9 cellular contexts compared by ENCODE assay signal in genomic region chrX:71111851-71112468, GRCh38. TPM values are rescaled to one million over a fixed set of nuclear protein-coding genes. Genes with fewer than 3 reads are reported as not detected.
DNase-seq lines count a peak whose midpoint lies in the region; ATAC-seq, FAIRE-seq and TF ChIP-seq lines count a peak whose summit lies in the region.
"Had no signal": no experiment of that assay in that cellular context is flagged by ENCODE, and none has a peak within 500 bp of the region (broad histone marks: within the 10 kb centered on the region; RNA-seq: fewer than 3 reads in every experiment).

No MANE protein-coding gene starts in this region.

- no peak for FAIRE-seq in HepG2 (lab: Jason Lieb, UNC)

- peak overlapping the region; percentile 84 for H3K4me2 ChIP-seq in MM.1S (ENCODE audit: low read depth, low read length)
- H3K4me2 ChIP-seq in HepG2 (ENCODE audit: low read depth, low read length), result peak overlapping the region; percentile 32; the same call in 1 of the 2 replicates

- H3K27me3 ChIP-seq in MM.1S (replicated peaks; ENCODE audit: insufficient read depth, low read length) (no peaks in the 10 kb centered on the region), HepG2 (ENCODE audit: control insufficient read depth in 1 of 2, insufficient read depth in 2 of 2, low read length in 2 of 2) (no peaks in the 10 kb centered on the region), prostate gland (replicated peaks; ENCODE audit: insufficient read depth) (no peaks in the 10 kb centered on the region)

- no peak for TF ChIP-seq CTCF in GM12865 (IDR thresholded peaks at IDR 0.05; ENCODE audit: insufficient read depth, low read depth, low read length, missing control alignments)
- TF ChIP-seq CTCF in MM.1S (IDR thresholded peaks at IDR 0.05; ENCODE audit: low read length), result no peak
- no peak for TF ChIP-seq CTCF in HepG2 (CRISPR knock-in tag; IDR thresholded peaks at IDR 0.05)
- no peak for TF ChIP-seq CTCF in prostate gland (IDR thresholded peaks at IDR 0.05)

- POLR2A ChIA-PET in HepG2 (lab: Yijun Ruan, JAX), result no interaction called here

- H3K4me3 ChIP-seq in GM12865 (ENCODE audit: low read depth, low read length), result peak overlapping the region; percentile 64
- peak overlapping the region; percentile 78 for H3K4me3 ChIP-seq in MM.1S (ENCODE audit: low read length)
- no peak overlapping the region for H3K4me3 ChIP-seq in HepG2 (replicated peaks in 1 of 3; ENCODE audit: insufficient read depth in 1 of 3, low read depth in 2 of 3, low read length in 3 of 3)
- H3K4me3 ChIP-seq in prostate gland, result no peak overlapping the region

- H3K79me2 ChIP-seq in MM.1S (ENCODE audit: low read length) (peaks cover 22% of the 10 kb centered on the region), HepG2 (ENCODE audit: insufficient read depth, low read length) (no peaks in the 10 kb centered on the region)

- H2AFZ ChIP-seq in MM.1S (ENCODE audit: low read length) (peak overlapping the region; percentile 5), HepG2 (ENCODE audit: low read length) (no peak overlapping the region)

- intact Hi-C loops in HepG2 (cut with micrococcal nuclease; ENCODE audit: unreplicated experiment), result no loop called here
- intact Hi-C loops in prostate gland (cut with DNase I), result no loop called here

- H3K9me3 ChIP-seq in MM.1S (replicated peaks; ENCODE audit: insufficient read depth, low read length), result no peaks in the 10 kb centered on the region
- no peaks in the 10 kb centered on the region for H3K9me3 ChIP-seq in HepG2 (ENCODE audit: low read length)
- no peaks in the 10 kb centered on the region for H3K9me3 ChIP-seq in prostate gland

- H3K27ac ChIP-seq in MM.1S (ENCODE audit: low read length), result peak overlapping the region; percentile 93
- no peak overlapping the region for H3K27ac ChIP-seq in HepG2 (ENCODE audit: extremely low read length, insufficient read depth, low read length)
- no peak overlapping the region for H3K27ac ChIP-seq in prostate gland

- H3K9ac ChIP-seq in MM.1S (ENCODE audit: low read length), result peak overlapping the region; percentile 83
- H3K9ac ChIP-seq in HepG2 (ENCODE audit: insufficient read depth, low read depth, low read length), result no peak overlapping the region

- TF ChIP-seq RAD21 in HepG2 (CRISPR knock-in tag; IDR thresholded peaks at IDR 0.05), result no peak

- 40% methylated on average over 5 of the region's 6 CpGs for WGBS in HepG2 (ENCODE audit: low lambda C conversion rate)
- WGBS in prostate gland, result 71% methylated on average over 6 of the region's 6 CpGs

- ATAC-seq in GM21515 (IDR thresholded peaks at IDR 0.05; ENCODE audit: unreplicated experiment) (peak; percentile 6), HepG2 (no peak)

- in situ Hi-C loops in HepG2 (cut with HindIII; ENCODE audit: extremely low pct_ligation_motif_present, low pct_unique_long_range_greater_than_20kb), result no loop called here

- H4K20me1 ChIP-seq in MM.1S (ENCODE audit: insufficient read depth, low read length) (no peaks in the 10 kb centered on the region), HepG2 (ENCODE audit: insufficient read depth, low read length) (no peaks in the 10 kb centered on the region)

- no peaks in the 10 kb centered on the region for H3K9me2 ChIP-seq in MM.1S (replicated peaks; ENCODE audit: insufficient read depth, low read length)

- H3K4me1 ChIP-seq in MM.1S (ENCODE audit: low read length) (peaks cover 21% of the 10 kb centered on the region), HepG2 (ENCODE audit: insufficient read depth, low read length) (no peaks in the 10 kb centered on the region), prostate gland (replicated peaks) (no peaks in the 10 kb centered on the region)

- DNase-seq in GM12865 (ENCODE audit: low read depth) (peak; percentile 51), MM.1S (no peak), HepG2 (ENCODE audit: low spot score) (no peak), prostate gland (ENCODE audit: low spot score) (no peak), NCI-H82 treated with DMSO at 0.1 percent for 48 hours (lab: John Stamatoyannopoulos, UW; ENCODE audit: unreplicated experiment) (no peak), T1000 (lab: John Stamatoyannopoulos, UW) (no peak), LoVo (ENCODE audit: low spot score) (no peak)
- DNase-seq: nucleus accumbens had no signal

- CTCF ChIA-PET in HepG2 (lab: Yijun Ruan, JAX; ENCODE audit: low intra/inter-chr PET ratio, low total read pairs), result no interaction called here

- no peaks in the 10 kb centered on the region for H3K36me3 ChIP-seq in MM.1S (replicated peaks; ENCODE audit: insufficient read depth, low read length)
- no peaks in the 10 kb centered on the region for H3K36me3 ChIP-seq in HepG2 (replicated peaks in 1 of 2; ENCODE audit: control insufficient read depth in 1 of 2, insufficient read depth in 2 of 2, low read length in 2 of 2)
- H3K36me3 ChIP-seq in prostate gland, result no peaks in the 10 kb centered on the region

- TF ChIP-seq EP300 in HepG2 (IDR thresholded peaks at IDR 0.05; ENCODE audit: low read depth in 2 of 2, low read length in 2 of 2) (no peak), HepG2 (CRISPR knock-in tag; IDR thresholded peaks at IDR 0.05; ENCODE audit: borderline replicate concordance) (no peak)

- no TSS peak for BruUV-seq in HepG2 (replicated peaks; lab: Mats Ljungman, UMichigan)

- TF ChIP-seq POLR2A in HepG2 (IDR thresholded peaks at IDR 0.05; ENCODE audit: insufficient read depth in 1 of 2, low read depth in 2 of 2, low read length in 2 of 2) (no peak), prostate gland (IDR thresholded peaks at IDR 0.05) (no peak)

- H3F3A ChIP-seq in MM.1S (ENCODE audit: insufficient read depth, low read length), result 0 out of 2 replicates have a peak, but pooled peaks cover 3% of the 10 kb centered on the region

RNA-seq across cellular contexts. Expression of gene IL2RG, which starts 0.6 kb away (rescaled TPM):
- not detected in 2 replicates for total RNA-seq in HepG2 (2016; rRNA removed; fragmentation: Illumina TruSeq; extraction: Trizol)
- not detected in 2 replicates for total RNA-seq in HepG2 (2016; cell fraction: cytosol; rRNA removed; fragmentation: Illumina TruSeq; extraction: Trizol; ENCODE audit: low read depth)
- not detected in 2 replicates for total RNA-seq in HepG2 (2016; cell fraction: insoluble cytoplasmic fraction; rRNA removed; fragmentation: Illumina TruSeq; extraction: Trizol)
- not detected in 2 replicates for total RNA-seq in HepG2 (2016; cell fraction: membrane; rRNA removed; fragmentation: Illumina TruSeq; extraction: Trizol)
- total RNA-seq in HepG2 (2016; cell fraction: nucleus; rRNA removed; fragmentation: Illumina TruSeq; extraction: Trizol), result not detected in 2 replicates
- polyA plus RNA-seq in HepG2 (2011; rRNA removed), result 0.98 and 1.1 TPM in 2 replicates
- 1.6 and 1.8 TPM in 2 replicates for polyA plus RNA-seq in HepG2 (2011; cell fraction: cytosol; rRNA removed)
- polyA plus RNA-seq in HepG2 (2011; cell fraction: nucleus; rRNA removed), result 0.56 and 1.6 TPM in 2 replicates
- 0.99 and 1.7 TPM in 2 replicates for polyA plus RNA-seq in HepG2 (2012)
- not detected in 2 replicates for polyA plus RNA-seq in HepG2 (2016; cell fraction: cytosol; fragmentation: Illumina TruSeq; extraction: Trizol; ENCODE audit: low read depth)
- not detected in 2 replicates for polyA plus RNA-seq in HepG2 (2016; cell fraction: insoluble cytoplasmic fraction; fragmentation: Illumina TruSeq; extraction: Trizol; ENCODE audit: low read depth)
- not detected in 2 replicates for polyA plus RNA-seq in HepG2 (2016; cell fraction: membrane; fragmentation: Illumina TruSeq; extraction: Trizol; ENCODE audit: low read depth)
- polyA plus RNA-seq in HepG2 (2016; cell fraction: nucleus; fragmentation: Illumina TruSeq; extraction: Trizol; ENCODE audit: insufficient read depth, low read depth), result not detected in 2 replicates
- polyA minus RNA-seq in HepG2 (2011; rRNA and poly(A)+ RNA removed; ENCODE audit: low replicate concordance), result 0.84 and 1.5 TPM in 2 replicates
- 0.79 TPM in 1 of 2 replicates, not detected in the other for polyA minus RNA-seq in HepG2 (2011; cell fraction: cytosol; rRNA and poly(A)+ RNA removed)
- polyA minus RNA-seq in HepG2 (2011; cell fraction: nucleus; rRNA and poly(A)+ RNA removed), result 0.26 TPM in 1 of 2 replicates, not detected in the other
- total RNA-seq in prostate gland, result 1 to 10 TPM in 1 of 2 donors, under 1 TPM in 1; 0.73 to 2.8 TPM

RNA-seq across cellular contexts. Expression of gene CXorf65, which starts 5.4 kb away (rescaled TPM):
- not detected in 2 replicates for total RNA-seq in HepG2 (2016; rRNA removed; fragmentation: Illumina TruSeq; extraction: Trizol)
- total RNA-seq in HepG2 (2016; cell fraction: cytosol; rRNA removed; fragmentation: Illumina TruSeq; extraction: Trizol; ENCODE audit: low read depth), result not detected in 2 replicates
- not detected in 2 replicates for total RNA-seq in HepG2 (2016; cell fraction: insoluble cytoplasmic fraction; rRNA removed; fragmentation: Illumina TruSeq; extraction: Trizol)
- not detected in 2 replicates for total RNA-seq in HepG2 (2016; cell fraction: membrane; rRNA removed; fragmentation: Illumina TruSeq; extraction: Trizol)
- total RNA-seq in HepG2 (2016; cell fraction: nucleus; rRNA removed; fragmentation: Illumina TruSeq; extraction: Trizol), result not detected in 2 replicates
- not detected in 2 replicates for polyA plus RNA-seq in HepG2 (2011; rRNA removed)
- polyA plus RNA-seq in HepG2 (2011; cell fraction: cytosol; rRNA removed), result not detected in 2 replicates
- polyA plus RNA-seq in HepG2 (2011; cell fraction: nucleus; rRNA removed), result not detected in 2 replicates
- not detected in 2 replicates for polyA plus RNA-seq in HepG2 (2012)
- not detected in 2 replicates for polyA plus RNA-seq in HepG2 (2016; cell fraction: cytosol; fragmentation: Illumina TruSeq; extraction: Trizol; ENCODE audit: low read depth)
- polyA plus RNA-seq in HepG2 (2016; cell fraction: insoluble cytoplasmic fraction; fragmentation: Illumina TruSeq; extraction: Trizol; ENCODE audit: low read depth), result not detected in 2 replicates
- not detected in 2 replicates for polyA plus RNA-seq in HepG2 (2016; cell fraction: membrane; fragmentation: Illumina TruSeq; extraction: Trizol; ENCODE audit: low read depth)
- polyA plus RNA-seq in HepG2 (2016; cell fraction: nucleus; fragmentation: Illumina TruSeq; extraction: Trizol; ENCODE audit: insufficient read depth, low read depth), result not detected in 2 replicates
- polyA minus RNA-seq in HepG2 (2011; rRNA and poly(A)+ RNA removed; ENCODE audit: low replicate concordance), result not detected in 2 replicates
- polyA minus RNA-seq in HepG2 (2011; cell fraction: cytosol; rRNA and poly(A)+ RNA removed), result not detected in 2 replicates
- not detected in 2 replicates for polyA minus RNA-seq in HepG2 (2011; cell fraction: nucleus; rRNA and poly(A)+ RNA removed)
- not detected for total RNA-seq in prostate gland

RNA-seq across cellular contexts. Expression of gene MED12, which starts 6.4 kb away (rescaled TPM):
- total RNA-seq in HepG2 (2016; rRNA removed; fragmentation: Illumina TruSeq; extraction: Trizol) (15.0 and 16.0 TPM in 2 replicates), prostate gland (10 to 100 TPM; 29.4 to 82.3 TPM)
- 0.81 and 2.3 TPM in 2 replicates for total RNA-seq in HepG2 (2016; cell fraction: cytosol; rRNA removed; fragmentation: Illumina TruSeq; extraction: Trizol; ENCODE audit: low read depth)
- 12.8 and 12.9 TPM in 2 replicates for total RNA-seq in HepG2 (2016; cell fraction: insoluble cytoplasmic fraction; rRNA removed; fragmentation: Illumina TruSeq; extraction: Trizol)
- 3.6 and 6.7 TPM in 2 replicates for total RNA-seq in HepG2 (2016; cell fraction: membrane; rRNA removed; fragmentation: Illumina TruSeq; extraction: Trizol)
- 13.4 and 18.0 TPM in 2 replicates for total RNA-seq in HepG2 (2016; cell fraction: nucleus; rRNA removed; fragmentation: Illumina TruSeq; extraction: Trizol)
- 9.4 and 13.5 TPM in 2 replicates for polyA plus RNA-seq in HepG2 (2011; rRNA removed)
- 3.7 TPM in 2 replicates for polyA plus RNA-seq in HepG2 (2011; cell fraction: cytosol; rRNA removed)
- polyA plus RNA-seq in HepG2 (2011; cell fraction: nucleus; rRNA removed), result 49.9 and 57.8 TPM in 2 replicates
- 12.9 and 17.5 TPM in 2 replicates for polyA plus RNA-seq in HepG2 (2012)
- polyA plus RNA-seq in HepG2 (2016; cell fraction: cytosol; fragmentation: Illumina TruSeq; extraction: Trizol; ENCODE audit: low read depth), result 0.80 and 1.2 TPM in 2 replicates
- polyA plus RNA-seq in HepG2 (2016; cell fraction: insoluble cytoplasmic fraction; fragmentation: Illumina TruSeq; extraction: Trizol; ENCODE audit: low read depth), result 10.9 and 15.7 TPM in 2 replicates
- polyA plus RNA-seq in HepG2 (2016; cell fraction: membrane; fragmentation: Illumina TruSeq; extraction: Trizol; ENCODE audit: low read depth), result 1.8 and 2.1 TPM in 2 replicates
- 29.0 and 30.1 TPM in 2 replicates for polyA plus RNA-seq in HepG2 (2016; cell fraction: nucleus; fragmentation: Illumina TruSeq; extraction: Trizol; ENCODE audit: insufficient read depth, low read depth)
- 75.3 and 81.1 TPM in 2 replicates for polyA minus RNA-seq in HepG2 (2011; rRNA and poly(A)+ RNA removed; ENCODE audit: low replicate concordance)
- polyA minus RNA-seq in HepG2 (2011; cell fraction: cytosol; rRNA and poly(A)+ RNA removed), result 20.1 and 24.4 TPM in 2 replicates
- 38.9 and 40.7 TPM in 2 replicates for polyA minus RNA-seq in HepG2 (2011; cell fraction: nucleus; rRNA and poly(A)+ RNA removed)

RNA-seq across cellular contexts. Expression of gene FOXO4, which starts 16.3 kb away (rescaled TPM):
- total RNA-seq in HepG2 (2016; rRNA removed; fragmentation: Illumina TruSeq; extraction: Trizol) (4.6 and 5.7 TPM in 2 replicates), prostate gland (10 to 100 TPM; 40.4 to 74.0 TPM)
- total RNA-seq in HepG2 (2016; cell fraction: cytosol; rRNA removed; fragmentation: Illumina TruSeq; extraction: Trizol; ENCODE audit: low read depth), result 0.30 and 1.5 TPM in 2 replicates
- 4.6 and 5.7 TPM in 2 replicates for total RNA-seq in HepG2 (2016; cell fraction: insoluble cytoplasmic fraction; rRNA removed; fragmentation: Illumina TruSeq; extraction: Trizol)
- 3.1 TPM in 2 replicates for total RNA-seq in HepG2 (2016; cell fraction: membrane; rRNA removed; fragmentation: Illumina TruSeq; extraction: Trizol)
- 2.4 and 2.8 TPM in 2 replicates for total RNA-seq in HepG2 (2016; cell fraction: nucleus; rRNA removed; fragmentation: Illumina TruSeq; extraction: Trizol)
- polyA plus RNA-seq in HepG2 (2011; rRNA removed), result 5.1 and 9.3 TPM in 2 replicates
- 6.1 and 8.2 TPM in 2 replicates for polyA plus RNA-seq in HepG2 (2011; cell fraction: cytosol; rRNA removed)
- polyA plus RNA-seq in HepG2 (2011; cell fraction: nucleus; rRNA removed), result 14.5 and 16.7 TPM in 2 replicates
- polyA plus RNA-seq in HepG2 (2012), result 13.5 and 14.3 TPM in 2 replicates
- polyA plus RNA-seq in HepG2 (2016; cell fraction: cytosol; fragmentation: Illumina TruSeq; extraction: Trizol; ENCODE audit: low read depth), result 0.55 and 0.83 TPM in 2 replicates
- polyA plus RNA-seq in HepG2 (2016; cell fraction: insoluble cytoplasmic fraction; fragmentation: Illumina TruSeq; extraction: Trizol; ENCODE audit: low read depth), result 5.2 and 5.4 TPM in 2 replicates
- 2.1 and 2.8 TPM in 2 replicates for polyA plus RNA-seq in HepG2 (2016; cell fraction: membrane; fragmentation: Illumina TruSeq; extraction: Trizol; ENCODE audit: low read depth)
- 6.1 and 6.7 TPM in 2 replicates for polyA plus RNA-seq in HepG2 (2016; cell fraction: nucleus; fragmentation: Illumina TruSeq; extraction: Trizol; ENCODE audit: insufficient read depth, low read depth)
- 12.4 and 27.0 TPM in 2 replicates for polyA minus RNA-seq in HepG2 (2011; rRNA and poly(A)+ RNA removed; ENCODE audit: low replicate concordance)
- polyA minus RNA-seq in HepG2 (2011; cell fraction: cytosol; rRNA and poly(A)+ RNA removed), result 5.9 and 7.5 TPM in 2 replicates
- polyA minus RNA-seq in HepG2 (2011; cell fraction: nucleus; rRNA and poly(A)+ RNA removed), result 0.77 and 1.6 TPM in 2 replicates

RNA-seq across cellular contexts. Expression of gene NLGN3, which starts 32.7 kb away (rescaled TPM):
- total RNA-seq in HepG2 (2016; rRNA removed; fragmentation: Illumina TruSeq; extraction: Trizol), result 0.04 TPM in 1 of 2 replicates, not detected in the other
- not detected in 2 replicates for total RNA-seq in HepG2 (2016; cell fraction: cytosol; rRNA removed; fragmentation: Illumina TruSeq; extraction: Trizol; ENCODE audit: low read depth)
- total RNA-seq in HepG2 (2016; cell fraction: insoluble cytoplasmic fraction; rRNA removed; fragmentation: Illumina TruSeq; extraction: Trizol), result not detected in 2 replicates
- total RNA-seq in HepG2 (2016; cell fraction: membrane; rRNA removed; fragmentation: Illumina TruSeq; extraction: Trizol), result not detected in 2 replicates
- not detected in 2 replicates for total RNA-seq in HepG2 (2016; cell fraction: nucleus; rRNA removed; fragmentation: Illumina TruSeq; extraction: Trizol)
- polyA plus RNA-seq in HepG2 (2011; rRNA removed), result 0.16 and 0.29 TPM in 2 replicates
- polyA plus RNA-seq in HepG2 (2011; cell fraction: cytosol; rRNA removed), result 0.05 and 0.19 TPM in 2 replicates
- 1.1 and 1.7 TPM in 2 replicates for polyA plus RNA-seq in HepG2 (2011; cell fraction: nucleus; rRNA removed)
- polyA plus RNA-seq in HepG2 (2012), result 0.36 and 0.51 TPM in 2 replicates
- polyA plus RNA-seq in HepG2 (2016; cell fraction: cytosol; fragmentation: Illumina TruSeq; extraction: Trizol; ENCODE audit: low read depth), result not detected in 2 replicates
- polyA plus RNA-seq in HepG2 (2016; cell fraction: insoluble cytoplasmic fraction; fragmentation: Illumina TruSeq; extraction: Trizol; ENCODE audit: low read depth), result not detected in 2 replicates
- not detected in 2 replicates for polyA plus RNA-seq in HepG2 (2016; cell fraction: membrane; fragmentation: Illumina TruSeq; extraction: Trizol; ENCODE audit: low read depth)
- 0.23 and 0.24 TPM in 2 replicates for polyA plus RNA-seq in HepG2 (2016; cell fraction: nucleus; fragmentation: Illumina TruSeq; extraction: Trizol; ENCODE audit: insufficient read depth, low read depth)
- polyA minus RNA-seq in HepG2 (2011; rRNA and poly(A)+ RNA removed; ENCODE audit: low replicate concordance), result 0.22 and 1.6 TPM in 2 replicates
- not detected in 2 replicates for polyA minus RNA-seq in HepG2 (2011; cell fraction: cytosol; rRNA and poly(A)+ RNA removed)
- polyA minus RNA-seq in HepG2 (2011; cell fraction: nucleus; rRNA and poly(A)+ RNA removed), result 0.50 and 0.52 TPM in 2 replicates
- total RNA-seq in prostate gland, result 1 to 10 TPM; 1.4 to 9.4 TPM

Comparison
In these comparisons a context has a peak if more than half of its experiments do, and no peak if none do; other contexts are left out.
1. H3K4me3 ChIP-seq: peak in GM12865 (single experiment) and MM.1S (single experiment); none in HepG2 (0 of 3) and prostate gland (0 of 2).